8 cellular contexts compared by ENCODE assay signal in genomic region chr1:225426395-225427248, GRCh38. TPM values are rescaled to one million over a fixed set of nuclear protein-coding genes. Genes with fewer than 3 reads are reported as not detected.
DNase-seq lines count a peak whose midpoint lies in the region; ATAC-seq and TF ChIP-seq lines count a peak whose summit lies in the region.

No MANE protein-coding gene starts in this region.

- TF ChIP-seq EP300 in upper lobe of left lung (IDR thresholded peaks at IDR 0.05): no peak

- H3K9me3 ChIP-seq in mucosa of rectum (ENCODE audit: control insufficient read depth in 2 of 2, low read length in 2 of 2) (no peaks in the 10 kb centered on the region), upper lobe of left lung (no peaks in the 10 kb centered on the region)

- H3K9ac ChIP-seq in mucosa of rectum (ENCODE audit: low read depth in 1 of 2, low read length in 2 of 2): peak overlapping the region; percentile 94 to 95

- no peak for TF ChIP-seq POLR2A in upper lobe of left lung (IDR thresholded peaks at IDR 0.05)

- DNase-seq in NCI-H1417 (lab: John Stamatoyannopoulos, UW) (peak; percentile 41 to 77 (median 77)), NCI-H1417 treated with DMSO at 0.1 percent for 48 hours (lab: John Stamatoyannopoulos, UW) (no peak), Kasumi-1 (lab: John Stamatoyannopoulos, UW) (peak; percentile 33 to 53), epithelial cell of proximal tubule (ENCODE audit: low read depth) (no peak), upper lobe of left lung (peak; percentile 71 to 86), epidermal melanocyte (ENCODE audit: insufficient read length, low spot score) (no peak)
- peak; percentile 19 for DNase-seq in activated CD4-positive, alpha-beta T cell treated with anti-CD3 and anti-CD28 coated beads, Interleukin-2, amount 50 U/mL, for 1 hour

- H3K4me1 ChIP-seq in mucosa of rectum (ENCODE audit: control insufficient read depth in 2 of 2, insufficient read depth in 2 of 2, low read length in 2 of 2): peaks cover 29 to 33% of the 10 kb centered on the region in 2 donors
- peaks cover 23 to 58% (median 44%) of the 10 kb centered on the region in 4 donors for H3K4me1 ChIP-seq in upper lobe of left lung

- H3K27ac ChIP-seq in mucosa of rectum (ENCODE audit: low read depth in 2 of 2, low read length in 2 of 2): peak overlapping the region; percentile 88 to 96
- peak overlapping the region; percentile 85 to 98 (median 92) for H3K27ac ChIP-seq in upper lobe of left lung

- peak; percentile 3 to 39 for ATAC-seq in upper lobe of left lung (ENCODE audit: low FRiP score in 2 of 2)

- no peaks in the 10 kb centered on the region for H3K27me3 ChIP-seq in mucosa of rectum (ENCODE audit: control insufficient read depth in 2 of 2, insufficient read depth in 2 of 2, low read length in 2 of 2)
- no peaks in the 10 kb centered on the region for H3K27me3 ChIP-seq in upper lobe of left lung

- H3K36me3 ChIP-seq in mucosa of rectum (ENCODE audit: control insufficient read depth in 2 of 2, insufficient read depth in 2 of 2, low read length in 2 of 2) (no peaks in the 10 kb centered on the region), upper lobe of left lung (peaks cover 0 to under 1% (median 0%) of the 10 kb centered on the region in 4 donors)

- TF ChIP-seq CTCF in epithelial cell of proximal tubule (conservative IDR thresholded peaks at IDR 0.05; ENCODE audit: low read depth, low read length) (no peak), upper lobe of left lung (IDR thresholded peaks at IDR 0.05) (no peak)

- 2 to 4% methylated on average over 36 to 37 of the region's 37 CpGs for WGBS in upper lobe of left lung, 2 donors

- peak overlapping the region; percentile 86 for H3K4me3 ChIP-seq in epithelial cell of proximal tubule (ENCODE audit: low read depth, low read length)
- peak overlapping the region; percentile 86 to 94 for H3K4me3 ChIP-seq in mucosa of rectum (ENCODE audit: low read length in 2 of 2)
- peak overlapping the region; percentile 72 to 98 (median 92) for H3K4me3 ChIP-seq in upper lobe of left lung

RNA-seq across cellular contexts. Expression of gene LBR, which starts 1.2 kb away (rescaled TPM):
- total RNA-seq in epithelial cell of proximal tubule: 51.7 and 92.0 TPM in 2 replicates
- total RNA-seq in upper lobe of left lung: 10 to 100 TPM; 32.8 to 50.3 (median 40.1) TPM

Comparison
In these comparisons a context has a peak if more than half of its experiments do, and no peak if none do; other contexts are left out.
1. DNase-seq: peak in NCI-H1417 (3 of 3), Kasumi-1 (2 of 2), activated CD4-positive, alpha-beta T cell treated with anti-CD3 and anti-CD28 coated beads, Interleukin-2, amount 50 U/mL, for 1 hour (single experiment) and upper lobe of left lung (2 of 2); none in NCI-H1417 treated with DMSO at 0.1 percent for 48 hours (single experiment), epithelial cell of proximal tubule (single experiment) and epidermal melanocyte (single experiment).
2. Peak in every context shown above with its lines, with median percentiles within 50 percentile points of each other: H3K4me3 ChIP-seq.